13 cellular contexts compared by ENCODE assay signal in the genomic region with DNA sequence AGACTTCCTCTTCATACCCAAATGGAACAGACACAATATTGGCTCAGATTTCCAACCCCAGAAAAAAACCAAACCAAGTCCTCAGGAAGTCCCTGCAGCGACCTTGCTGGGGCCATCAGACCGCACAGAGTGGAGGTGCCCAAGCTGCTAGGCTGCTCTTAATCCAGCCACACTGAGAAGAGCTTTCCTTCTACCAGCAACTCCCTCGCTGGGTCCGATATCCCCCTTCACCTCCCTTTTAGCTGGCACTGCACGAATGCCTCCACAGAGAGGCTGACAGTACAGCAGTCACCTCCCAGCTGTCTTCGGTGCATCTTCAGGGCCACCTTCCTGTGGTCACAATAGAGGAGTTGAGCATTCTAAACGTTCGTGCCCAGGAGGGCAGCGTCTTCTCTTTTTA. TPM values are rescaled to one million over a fixed set of nuclear protein-coding genes. Genes with fewer than 3 reads are reported as not detected.
DNase-seq lines count a peak whose midpoint lies in the region; ATAC-seq, FAIRE-seq and TF ChIP-seq lines count a peak whose summit lies in the region.
"Had no signal": no experiment of that assay in that cellular context is flagged by ENCODE, and none has a peak within 500 bp of the region (broad histone marks: within the 10 kb centered on the region; RNA-seq: fewer than 3 reads in every experiment).

No MANE protein-coding gene starts in this region.

- RAD21 ChIA-PET in GM12878 (lab: Charles Lee; ENCODE audit: unreplicated experiment): no interaction called here

- POLR2A ChIA-PET in GM12878 (lab: Charles Lee): no interaction called here
- POLR2A ChIA-PET in WTC11 (lab: Charles Lee): no interaction called here

- H3K36me3 ChIP-seq in BLaER1 (peaks cover 14% of the 10 kb centered on the region; the same call in 1 of the 2 replicates), GM12878 (ENCODE audit: control insufficient read depth in 2 of 2, insufficient read depth in 2 of 2, low read length in 1 of 2) (peaks cover 0 to 5% of the 10 kb centered on the region in 2 experiments; a peak in 2 of 4 replicates)

- peak overlapping the region; percentile 77 for H2AFZ ChIP-seq in GM12878 (ENCODE audit: control insufficient read depth, low read depth, low read length)

- H3K4me1 ChIP-seq in BLaER1: peaks cover 66% of the 10 kb centered on the region
- H3K4me1 ChIP-seq in GM12878 (ENCODE audit: control insufficient read depth, insufficient read depth, low read length): peaks cover 25% of the 10 kb centered on the region

- BruUV-seq in GM12878 (replicated peaks; lab: Mats Ljungman, UMichigan): no TSS peak

- ATAC-seq in GM12878 (peak; percentile 49), HG03097 (IDR thresholded peaks at IDR 0.05; ENCODE audit: low FRiP score, unreplicated experiment) (no peak), WTC11 (no peak)

- H4K20me1 ChIP-seq in BLaER1: no peaks in the 10 kb centered on the region
- H4K20me1 ChIP-seq in GM12878 (ENCODE audit: control insufficient read depth, insufficient read depth): no peaks in the 10 kb centered on the region

- H3K9me3 ChIP-seq in BLaER1 (no peaks in the 10 kb centered on the region), GM12878 (replicated peaks; ENCODE audit: control insufficient read depth, insufficient read depth, low read length) (no peaks in the 10 kb centered on the region)

- H3K4me1 Mint-ChIP-seq in nephron progenitor cell (peaks cover 41% of the 10 kb centered on the region), WTC11 (peaks cover 26% of the 10 kb centered on the region)

- peaks cover 18% of the 10 kb centered on the region for H3K36me3 Mint-ChIP-seq in nephron progenitor cell (ENCODE audit: low read depth)
- H3K36me3 Mint-ChIP-seq in WTC11: no peaks in the 10 kb centered on the region; the same call in 1 of the 2 replicates

- peak overlapping the region; percentile 95 for H3K27ac Mint-ChIP-seq in nephron progenitor cell
- H3K27ac Mint-ChIP-seq in WTC11: no peak overlapping the region

- H3K9ac ChIP-seq in BLaER1 (peak overlapping the region; percentile 75), GM12878 (ENCODE audit: control insufficient read depth, insufficient read depth, low read length) (peak overlapping the region; percentile 34; the same call in 1 of the 2 replicates)

- H3K4me3 ChIP-seq in BLaER1 (peak overlapping the region; percentile 46), GM12878 (no peak overlapping the region)

- H3K27me3 ChIP-seq in BLaER1 (no peaks in the 10 kb centered on the region), GM12878 (replicated peaks in 1 of 2; ENCODE audit: control insufficient read depth in 2 of 2, insufficient read depth in 2 of 2, low read length in 1 of 2) (no peaks in the 10 kb centered on the region)

- H3K79me2 ChIP-seq in GM12878 (ENCODE audit: control insufficient read depth, insufficient read depth, low read length): peaks cover 12% of the 10 kb centered on the region

- 75% methylated on average over 9 of the region's 9 CpGs for WGBS in GM12878 (ENCODE audit: insufficient coverage, insufficient replicate concordance, low lambda C conversion rate, missing lambda C conversion rate)

- CTCF ChIA-PET in GM12878 (lab: Yijun Ruan, JAX): no interaction called here
- CTCF ChIA-PET in WTC11 (lab: Charles Lee): no interaction called here

- TF ChIP-seq RAD21 in GM12878 (IDR thresholded peaks at IDR 0.05; ENCODE audit: insufficient read depth, low read depth, low read length): no peak

- H3K9me3 Mint-ChIP-seq in nephron progenitor cell (no peaks in the 10 kb centered on the region), WTC11 (no peaks in the 10 kb centered on the region)

- TF ChIP-seq POLR2A in GM12878 (IDR thresholded peaks at IDR 0.05; ENCODE audit: low read depth, low read length): no peak

- DNase-seq in GM13976 (ENCODE audit: low spot score) (peak; percentile 26), GM12878 (ENCODE audit: low read depth, low spot score) (no peak), nephron progenitor cell (no peak), GM10266 (ENCODE audit: extremely low spot score) (no peak), WTC11 (ENCODE audit: low spot score) (no peak)
- no peak for DNase-seq in stimulated activated CD4-positive, alpha-beta T cell treated with anti-CD3 and anti-CD28 coated beads, Interleukin-15, amount 100 ng/mL, for 24 hours
- DNase-seq: COR-L47, HCEC 1CT, Karpas-422, NCI-H2227 treated with DMSO at 0.1 percent for 48 hours, nucleus accumbens had no signal

- peak overlapping the region; percentile 95 for H3K4me2 ChIP-seq in BLaER1
- peak overlapping the region; percentile 5 for H3K4me2 ChIP-seq in GM12878 (ENCODE audit: control insufficient read depth, insufficient read depth)

- no peaks in the 10 kb centered on the region for H3K27me3 Mint-ChIP-seq in nephron progenitor cell (ENCODE audit: low read depth, poor library complexity)
- H3K27me3 Mint-ChIP-seq in WTC11 (ENCODE audit: low read depth): no peaks in the 10 kb centered on the region

- intact Hi-C loops in GM12878 (cut with micrococcal nuclease; ENCODE audit: unreplicated experiment): loop anchor here (10.0 kb wide), 1 partner anchor 277 kb away; the partner anchor contains the start of gene CDK9

- in situ Hi-C loops in GM13976 (cut with MboI; ENCODE audit: low sequenced_read_pairs, unreplicated experiment): no loop called here
- in situ Hi-C loops in GM12878 (cut with MboI): no loop called here

- SMC1A ChIA-PET in GM12878 (lab: Charles Lee; ENCODE audit: uncharacterized antibody, unreplicated experiment): no interaction called here

- no peak for TF ChIP-seq EP300 in GM12878 (IDR thresholded peaks at IDR 0.05; ENCODE audit: borderline replicate concordance in 1 of 2, control insufficient read depth in 1 of 2, low read depth in 2 of 2, low read length in 2 of 2)

- H3K4me3 Mint-ChIP-seq in nephron progenitor cell: no peak overlapping the region
- no peak overlapping the region for H3K4me3 Mint-ChIP-seq in WTC11

- no peak for FAIRE-seq in GM12878 (lab: Jason Lieb, UNC)

- TF ChIP-seq CTCF in GM13976 (IDR thresholded peaks at IDR 0.05; ENCODE audit: borderline replicate concordance, control extremely low read depth, extremely low read depth, insufficient read depth, missing control alignments): no peak
- no peak for TF ChIP-seq CTCF in GM12878 (IDR thresholded peaks at IDR 0.05 in 2 of 3, conservative IDR thresholded peaks at IDR 0.05 in 1 of 3; ENCODE audit: control insufficient read depth in 2 of 3, extremely low read depth in 1 of 3, insufficient read depth in 1 of 3, low read depth in 3 of 3, low read length in 3 of 3)
- no peak for TF ChIP-seq CTCF in nephron progenitor cell (IDR thresholded peaks at IDR 0.05)
- no peak for TF ChIP-seq CTCF in GM10266 (IDR thresholded peaks at IDR 0.05; ENCODE audit: control insufficient read depth, insufficient read depth, low read depth, missing control alignments)
- no peak for TF ChIP-seq CTCF in WTC11 (IDR thresholded peaks at IDR 0.05)

- H3K27ac ChIP-seq in BLaER1 (peak overlapping the region; percentile 89), GM12878 (ENCODE audit: control insufficient read depth, insufficient read depth) (peak overlapping the region; percentile 65; the same call in 1 of the 2 replicates)

TF ChIP-seq in GM12878, 131 proteins besides CTCF, POLR2A, EP300 and RAD21 (continues in another document):
- no peak for TF ChIP-seq CREB1 (IDR thresholded peaks at IDR 0.05; ENCODE audit: low read depth)
- TF ChIP-seq ZNF622 (IDR thresholded peaks at IDR 0.05): no peak
- TF ChIP-seq SMAD1 (IDR thresholded peaks at IDR 0.05; ENCODE audit: low read depth, partially characterized antibody): no peak
- no peak for TF ChIP-seq SMARCA5 (IDR thresholded peaks at IDR 0.05)

TF ChIP-seq in WTC11, 78 proteins besides CTCF, POLR2A, EP300 and RAD21 (continues in another document):
- TF ChIP-seq FOXJ3 (CRISPR knock-in tag; IDR thresholded peaks at IDR 0.05; ENCODE audit: borderline replicate concordance): no peak

RNA-seq across cellular contexts. Expression of gene NAIF1, which starts 5.8 kb away (rescaled TPM):
- 8.3 and 10.0 TPM in 2 replicates for total RNA-seq in GM12878 (2013; cell fraction: nucleolus; rRNA removed)
- 10.7 and 14.2 TPM in 2 replicates for total RNA-seq in GM12878 (2014; rRNA removed)
- 6.3 and 6.4 TPM in 2 replicates for total RNA-seq in GM12878 (2014; rRNA removed; fragmentation: Illumina TruSeq; extraction: Trizol)
- total RNA-seq in GM12878 (2021): 8.6 and 10.3 TPM in 2 replicates
- 4.5 TPM for polyA plus RNA-seq in GM12878 (2011; ENCODE audit: low read depth)
- 6.1 and 9.4 TPM in 2 replicates for polyA plus RNA-seq in GM12878 (2011; rRNA removed)
- polyA plus RNA-seq in GM12878 (2011; cell fraction: cytosol; rRNA removed): 12.1 and 15.0 TPM in 2 replicates
- polyA plus RNA-seq in GM12878 (2011; cell fraction: nucleus; rRNA removed): 5.9 and 7.8 TPM in 2 replicates
- 8.4 and 9.3 TPM in 2 replicates for polyA plus RNA-seq in GM12878 (2012)
- 5.2 and 6.2 TPM in 2 replicates for polyA plus RNA-seq in GM12878 (2014; fragmentation: Illumina TruSeq; extraction: Trizol)
- polyA plus RNA-seq in GM12878 (2014; fragmentation: Nextera tagmentation; extraction: Ambion mirVana): 1 to 10 TPM; 2.4 to 5.2 TPM
- polyA plus RNA-seq in GM12878 (2014; rRNA removed): 8.5 and 9.3 TPM in 2 replicates
- polyA plus RNA-seq in GM12878 (2016; fragmentation: Nextera tagmentation; extraction: Ambion mirVana): 1 to 10 TPM; 5.0 to 7.9 TPM
- polyA minus RNA-seq in GM12878 (2011; rRNA and poly(A)+ RNA removed): 11.7 and 16.2 TPM in 2 replicates
- polyA minus RNA-seq in GM12878 (2011; cell fraction: cytosol; rRNA and poly(A)+ RNA removed): 6.7 and 10.7 TPM in 2 replicates
- polyA minus RNA-seq in GM12878 (2011; cell fraction: nucleus; rRNA and poly(A)+ RNA removed): 1.8 and 5.3 TPM in 2 replicates
- 11.9 to 13.4 TPM (median 12.4 TPM) in 3 replicates for total RNA-seq in WTC11 (2021)

RNA-seq across cellular contexts. Expression of gene SLC25A25, which starts 6.7 kb away (rescaled TPM):
- total RNA-seq in GM12878 (2013; cell fraction: nucleolus; rRNA removed): 21.3 and 21.7 TPM in 2 replicates
- total RNA-seq in GM12878 (2014; rRNA removed) (17.1 and 17.5 TPM in 2 replicates), GM12878 (2014; rRNA removed; fragmentation: Illumina TruSeq; extraction: Trizol) (10.1 and 10.2 TPM in 2 replicates), GM12878 (2021) (14.3 and 15.7 TPM in 2 replicates), WTC11 (2021) (15.2 to 17.4 TPM (median 15.2 TPM) in 3 replicates)
- polyA plus RNA-seq in GM12878 (2011; ENCODE audit: low read depth): 3.3 TPM
- polyA plus RNA-seq in GM12878 (2011; rRNA removed) (5.9 and 8.2 TPM in 2 replicates), GM12878 (2014; fragmentation: Illumina TruSeq; extraction: Trizol) (3.2 and 6.6 TPM in 2 replicates), GM12878 (2014; fragmentation: Nextera tagmentation; extraction: Ambion mirVana) (under 1 TPM in 1 of 2 experiments, not detected in 1; 0.04 TPM), GM12878 (2014; rRNA removed) (12.4 and 13.4 TPM in 2 replicates), GM12878 (2016; fragmentation: Nextera tagmentation; extraction: Ambion mirVana) (10 to 100 TPM; 12.4 to 13.6 TPM)
- 6.2 and 8.2 TPM in 2 replicates for polyA plus RNA-seq in GM12878 (2011; cell fraction: cytosol; rRNA removed)
- polyA plus RNA-seq in GM12878 (2011; cell fraction: nucleus; rRNA removed): 10.2 and 14.8 TPM in 2 replicates
- polyA plus RNA-seq in GM12878 (2012): 7.6 and 8.5 TPM in 2 replicates
- 5.6 and 9.7 TPM in 2 replicates for polyA minus RNA-seq in GM12878 (2011; rRNA and poly(A)+ RNA removed)
- polyA minus RNA-seq in GM12878 (2011; cell fraction: cytosol; rRNA and poly(A)+ RNA removed): 3.7 and 5.5 TPM in 2 replicates
- polyA minus RNA-seq in GM12878 (2011; cell fraction: nucleus; rRNA and poly(A)+ RNA removed): 3.9 and 5.6 TPM in 2 replicates
